16 cellular contexts compared by ENCODE assay signal in genomic region chr19:46803555-46803954, GRCh38.
"Had no signal": no experiment of that assay in that cellular context is flagged by ENCODE, and none has a peak within 500 bp of the region (broad histone marks: within the 10 kb centered on the region; RNA-seq: fewer than 3 reads in every experiment).

No MANE protein-coding gene starts in this region.

- DNase-seq: activated CD4-positive, alpha-beta T cell treated with anti-CD3 and anti-CD28 coated beads for 48 hours; activated CD8-positive, alpha-beta T cell treated with anti-CD3 and anti-CD28 coated beads, Interleukin-2, amount 10 ng/mL, durations not matched to agents 7 days and 5 days; activated naive CD4-positive, alpha-beta T cell; activated naive CD8-positive, alpha-beta T cell treated with anti-CD3 and anti-CD28 coated beads, Interleukin-2, amount 50 U/mL, for 24 hours; foreskin melanocyte; head of caudate nucleus; T-helper 17 cell; tibial artery had no signal

- FAIRE-seq: endothelial cell of umbilical vein, keratinocyte had no signal

- H3K4me3 ChIP-seq: ascending aorta, cardiac muscle cell, smooth muscle cell, tibial artery had no signal

- ATAC-seq: activated CD8-positive, alpha-beta T cell treated with anti-CD3 and anti-CD28 coated beads, Interleukin-2, amount 10 ng/mL, durations not matched to agents 7 days and 5 days; activated naive CD8-positive, alpha-beta T cell treated with anti-CD3 and anti-CD28 coated beads, Interleukin-2, amount 50 U/mL, for 24 hours; stimulated activated effector memory CD8-positive, alpha-beta T cell treated with anti-CD3 and anti-CD28 coated beads, Interleukin-12 subunit alpha, Interleukin-12 subunit beta, amount 100 ng/mL, for 72 hours; T-helper 17 cell; WTC11 had no signal

- H3K4me2 ChIP-seq: smooth muscle cell had no signal

- H3K4me1 ChIP-seq: ascending aorta, tibial artery had no signal

- H3K27me3 ChIP-seq: ascending aorta, cardiac muscle cell, neutrophil, tibial artery had no signal

- H3K27ac ChIP-seq: ascending aorta, cardiac muscle cell, neutrophil, tibial artery had no signal

- H3K36me3 ChIP-seq: ascending aorta, cardiac muscle cell, neutrophil, tibial artery had no signal

- H3K9me3 ChIP-seq: ascending aorta, neutrophil, tibial artery had no signal
